16 cellular contexts compared by ENCODE assay signal in genomic region chr13:111099292-111099691, GRCh38. TPM values are rescaled to one million over a fixed set of nuclear protein-coding genes. Genes with fewer than 3 reads are reported as not detected.
DNase-seq lines count a peak whose midpoint lies in the region; ATAC-seq and TF ChIP-seq lines count a peak whose summit lies in the region.
"Had no signal": no experiment of that assay in that cellular context is flagged by ENCODE, and none has a peak within 500 bp of the region (broad histone marks: within the 10 kb centered on the region; RNA-seq: fewer than 3 reads in every experiment).

No MANE protein-coding gene starts in this region.

- H2AFZ ChIP-seq in DND-41 (ENCODE audit: low read depth, low read length) = no peak overlapping the region

- peaks cover 10% of the 10 kb centered on the region for H3K9me3 Mint-ChIP-seq in activated naive CD4-positive, alpha-beta T cell treated with anti-CD3 and anti-CD28 coated beads, Interleukin-2, amount 10 ng/mL, durations not matched to agents 7 days and 5 days

- peaks cover 7% of the 10 kb centered on the region for H3K9me3 ChIP-seq in DND-41 (ENCODE audit: insufficient read depth, low read length, severe bottlenecking)
- peaks cover 8% of the 10 kb centered on the region; the same call in 1 of the 2 replicates for H3K9me3 ChIP-seq in MG63

- TF ChIP-seq CTCF in DND-41 (IDR thresholded peaks at IDR 0.05; ENCODE audit: borderline replicate concordance, extremely low read depth, low read length, poor library complexity, severe bottlenecking) (peak; percentile 14), VCaP (conservative IDR thresholded peaks at IDR 0.05) (peak; percentile 21; the same call in 1 of the 2 replicates), fibroblast of villous mesenchyme (IDR thresholded peaks at IDR 0.05; ENCODE audit: insufficient read depth, low read depth, low read length) (peak; percentile 10)

- H3K4me3 Mint-ChIP-seq in activated naive CD4-positive, alpha-beta T cell treated with anti-CD3 and anti-CD28 coated beads, Interleukin-2, amount 10 ng/mL, durations not matched to agents 7 days and 5 days = no peak overlapping the region
- H3K4me3 Mint-ChIP-seq: CD8-positive, alpha-beta memory T cell; HFFc6 had no signal

- H3K27me3 ChIP-seq in DND-41 (ENCODE audit: insufficient read depth, low read length, poor library complexity) = peaks cover 21% of the 10 kb centered on the region
- H3K27me3 ChIP-seq in MG63 = peaks cover 29% of the 10 kb centered on the region
- H3K27me3 ChIP-seq: BLaER1 treated with 17β-estradiol and CSF1 and Interleukin-3, amounts not matched to agents 10 nM and 100 nM had no signal

- DNase-seq in DND-41 = no peak
- DNase-seq in MG63 = peak; percentile 11
- DNase-seq in fibroblast of villous mesenchyme (ENCODE audit: low read depth) = no peak
- no peak for DNase-seq in activated naive CD4-positive, alpha-beta T cell treated with anti-CD3 and anti-CD28 coated beads, Interleukin-2, amount 10 ng/mL, durations not matched to agents 7 days and 5 days
- DNase-seq: CD8-positive, alpha-beta memory T cell; DMS79 treated with DMSO at 0.1 percent for 48 hours; GF-D8; HFFc6; MM.1S; NCI-H187; NCI-H526 treated with DMSO at 0.1 percent for 48 hours; NK-92 treated with Interleukin-12 subunit alpha and Interleukin-12 subunit beta, amount 100 ng/mL, for 24 hours had no signal

- peaks cover 51% of the 10 kb centered on the region for H3K27me3 Mint-ChIP-seq in activated naive CD4-positive, alpha-beta T cell treated with anti-CD3 and anti-CD28 coated beads, Interleukin-2, amount 10 ng/mL, durations not matched to agents 7 days and 5 days

- H3K4me3 ChIP-seq in DND-41 (ENCODE audit: low read depth in 1 of 2, low read length in 2 of 2) (no peak overlapping the region), MG63 (no peak overlapping the region), fibroblast of villous mesenchyme (ENCODE audit: low read depth, low read length) (no peak overlapping the region)
- H3K4me3 ChIP-seq: BLaER1 treated with 17β-estradiol and CSF1 and Interleukin-3, amounts not matched to agents 10 nM and 100 nM had no signal

- 0 out of 3 replicates have a peak, but pooled peaks have one; percentile 54 for ATAC-seq in DND-41 (ENCODE audit: insufficient read depth, low read depth)
- ATAC-seq in HG03175 (IDR thresholded peaks at IDR 0.05; ENCODE audit: unreplicated experiment) = no peak
- ATAC-seq in GM19023 (IDR thresholded peaks at IDR 0.05; ENCODE audit: unreplicated experiment) = no peak

- H3K27ac ChIP-seq in DND-41 (ENCODE audit: low read length) = no peak overlapping the region
- H3K27ac ChIP-seq in VCaP = no peak overlapping the region
- H3K27ac ChIP-seq: BLaER1 treated with 17β-estradiol and CSF1 and Interleukin-3, amounts not matched to agents 10 nM and 100 nM had no signal

- no peaks in the 10 kb centered on the region for H3K79me2 ChIP-seq in DND-41 (ENCODE audit: insufficient read depth, low read length)

- no peaks in the 10 kb centered on the region for H3K36me3 Mint-ChIP-seq in activated naive CD4-positive, alpha-beta T cell treated with anti-CD3 and anti-CD28 coated beads, Interleukin-2, amount 10 ng/mL, durations not matched to agents 7 days and 5 days

- H3K9ac ChIP-seq in DND-41 (ENCODE audit: low read depth, low read length) = no peak overlapping the region
- H3K9ac ChIP-seq: BLaER1 treated with 17β-estradiol and CSF1 and Interleukin-3, amounts not matched to agents 10 nM and 100 nM had no signal

- no peak overlapping the region for H3K27ac Mint-ChIP-seq in activated naive CD4-positive, alpha-beta T cell treated with anti-CD3 and anti-CD28 coated beads, Interleukin-2, amount 10 ng/mL, durations not matched to agents 7 days and 5 days
- H3K27ac Mint-ChIP-seq: HFFc6 had no signal

- H3K4me1 Mint-ChIP-seq in activated naive CD4-positive, alpha-beta T cell treated with anti-CD3 and anti-CD28 coated beads, Interleukin-2, amount 10 ng/mL, durations not matched to agents 7 days and 5 days = no peaks in the 10 kb centered on the region
- H3K4me1 Mint-ChIP-seq: CD8-positive, alpha-beta memory T cell had no signal

- no peaks in the 10 kb centered on the region for H3K4me1 ChIP-seq in DND-41 (ENCODE audit: insufficient read depth, low read length)
- H3K4me1 ChIP-seq: BLaER1 treated with 17β-estradiol and CSF1 and Interleukin-3, amounts not matched to agents 10 nM and 100 nM had no signal

- no peaks in the 10 kb centered on the region for H4K20me1 ChIP-seq in DND-41 (ENCODE audit: insufficient read depth, low read length)
- H4K20me1 ChIP-seq: BLaER1 treated with 17β-estradiol and CSF1 and Interleukin-3, amounts not matched to agents 10 nM and 100 nM had no signal

- CTCF ChIA-PET in activated naive CD4-positive, alpha-beta T cell treated with anti-CD3 and anti-CD28 coated beads, Interleukin-2, amount 10 ng/mL, durations not matched to agents 7 days and 5 days (lab: Charles Lee) = interaction anchor here (1.1 kb wide), 1 partner anchor 31 kb away, joined by 3 read pairs; no protein-coding TSS in a partner anchor

- H3K4me2 ChIP-seq in DND-41 (ENCODE audit: insufficient read depth, low read length) = no peak overlapping the region
- H3K4me2 ChIP-seq: BLaER1 treated with 17β-estradiol and CSF1 and Interleukin-3, amounts not matched to agents 10 nM and 100 nM had no signal

- H3K36me3 ChIP-seq in DND-41 (ENCODE audit: insufficient read depth, low read length) = no peaks in the 10 kb centered on the region
- no peaks in the 10 kb centered on the region for H3K36me3 ChIP-seq in MG63
- H3K36me3 ChIP-seq: BLaER1 treated with 17β-estradiol and CSF1 and Interleukin-3, amounts not matched to agents 10 nM and 100 nM had no signal

RNA-seq across cellular contexts. Expression of gene ARHGEF7, which starts 15.8 kb away (rescaled TPM):
- 9.7 and 11.4 TPM in 2 replicates for total RNA-seq in MG63 (2014; rRNA removed; shearing (Covaris generic); ENCODE audit: low replicate concordance)
- total RNA-seq in fibroblast of villous mesenchyme = 40.6 and 52.2 TPM in 2 replicates
